Comparison of ENCODE assay signal across 8 cellular contexts in the genomic region with DNA sequence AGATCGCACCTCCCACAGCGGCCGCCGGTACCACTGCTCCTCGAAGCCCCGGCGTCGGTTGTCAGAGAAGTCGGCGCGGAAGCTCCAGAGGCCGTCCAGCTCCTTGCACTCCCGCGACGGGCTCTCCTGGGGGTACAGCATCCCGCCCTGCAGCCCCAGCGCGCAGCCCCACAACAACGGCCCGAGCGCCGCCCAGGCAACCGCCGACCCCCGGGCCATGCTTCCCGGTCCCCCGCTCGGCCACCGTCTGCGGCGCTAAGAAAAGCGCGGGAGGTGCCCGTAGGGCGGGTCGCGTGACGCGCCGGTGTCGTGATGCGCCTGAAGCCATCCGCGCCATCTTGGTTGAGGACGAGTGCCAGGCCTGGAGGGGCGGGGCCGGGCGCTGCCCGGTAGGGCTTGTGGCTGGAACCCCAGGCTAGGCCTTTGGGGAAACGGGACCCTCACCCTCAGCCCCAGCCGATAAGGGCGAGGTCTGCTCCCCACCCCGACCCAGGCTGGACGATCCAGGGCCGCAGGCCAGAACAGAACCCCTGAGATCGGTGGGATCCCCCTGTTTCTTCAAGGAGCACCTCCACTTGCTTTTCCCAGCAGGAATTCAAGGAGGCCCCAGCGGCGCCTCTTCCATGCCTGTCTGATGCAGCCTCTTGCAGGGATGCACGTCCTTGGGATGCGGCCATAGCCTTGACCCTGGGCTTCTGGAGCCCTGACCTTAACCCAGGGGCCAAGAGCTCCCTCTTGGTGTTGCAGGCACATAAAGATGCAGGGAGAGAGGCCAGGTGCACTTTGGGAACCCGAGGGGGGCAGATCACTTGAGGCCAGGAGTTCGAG. TPM values are rescaled to one million over a fixed set of nuclear protein-coding genes. Genes with fewer than 3 reads are reported as not detected.
DNase-seq lines count a peak whose midpoint lies in the region; ATAC-seq, FAIRE-seq and TF ChIP-seq lines count a peak whose summit lies in the region.

A gene (minus strand): TSS at position 249 of the 828 bp plus-strand sequence. CDS start 30 bp downstream, at position 219.

- H3K4me1 ChIP-seq in ascending aorta (peaks cover 6 to 12% of the 10 kb centered on the region in 2 donors), right cardiac atrium (ENCODE audit: control insufficient read depth, insufficient read depth, low read length) (peaks cover 5% of the 10 kb centered on the region)

- peak; percentile 88 for FAIRE-seq in GM18507 (lab: Jason Lieb, UNC)
- FAIRE-seq in urothelium cell line (lab: Jason Lieb, UNC): peak; percentile 84

- H3K9me3 Mint-ChIP-seq in T-helper 2 cell treated with Interferon-gamma antibody and Interleukin-4, amounts not matched to agents 5 μg/mL and 100 μg/mL, for 36 hours: no peaks in the 10 kb centered on the region

- H3K27me3 Mint-ChIP-seq in T-helper 2 cell treated with Interferon-gamma antibody and Interleukin-4, amounts not matched to agents 5 μg/mL and 100 μg/mL, for 36 hours (ENCODE audit: low read depth): no peaks in the 10 kb centered on the region

- H3K4me3 ChIP-seq in ascending aorta: peak within 1 kb of the TSS; percentile 79 to 91
- H3K4me3 ChIP-seq in right cardiac atrium (ENCODE audit: low read length): peak within 1 kb of the TSS; percentile 91

- no peak for TF ChIP-seq CTCF in ascending aorta (IDR thresholded peaks at IDR 0.05)

- H3K4me3 Mint-ChIP-seq in T-helper 2 cell treated with Interferon-gamma antibody and Interleukin-4, amounts not matched to agents 5 μg/mL and 100 μg/mL, for 36 hours: peak within 1 kb of the TSS; percentile 90

- DNase-seq in GM18507 (ENCODE audit: extremely low spot score, insufficient read length, low read depth) (peak; percentile 91), NCI-H2029 (lab: John Stamatoyannopoulos, UW) (peak; percentile 88), ascending aorta (ENCODE audit: low spot score in 2 of 2) (peak; percentile 56 to 94), right cardiac atrium (peak; percentile 94 to 98 (median 97)), pulmonary artery endothelial cell (ENCODE audit: low read depth, low spot score) (peak; percentile 67), urothelium cell line (ENCODE audit: low spot score) (peak; percentile 94)
- DNase-seq in T-helper 2 cell treated with Interferon-gamma antibody and Interleukin-4, amounts not matched to agents 5 μg/mL and 100 μg/mL, for 36 hours (ENCODE audit: low spot score): peak; percentile 87

- H3K27me3 ChIP-seq in ascending aorta: no peaks in the 10 kb centered on the region
- no peaks in the 10 kb centered on the region for H3K27me3 ChIP-seq in right cardiac atrium (ENCODE audit: control insufficient read depth, insufficient read depth)

- peaks cover 16% of the 10 kb centered on the region for H3K36me3 Mint-ChIP-seq in T-helper 2 cell treated with Interferon-gamma antibody and Interleukin-4, amounts not matched to agents 5 μg/mL and 100 μg/mL, for 36 hours (ENCODE audit: low read depth)

- H3K27ac Mint-ChIP-seq in T-helper 2 cell treated with Interferon-gamma antibody and Interleukin-4, amounts not matched to agents 5 μg/mL and 100 μg/mL, for 36 hours: peak within 1 kb of the TSS; percentile 96

- H3K36me3 ChIP-seq in ascending aorta: peaks cover 5 to 13% of the 10 kb centered on the region in 2 donors

- intact Hi-C loops in ascending aorta (cut with DNase I): loop anchor here (1.0 to 10.0 kb wide), 3 partner anchors 109 to 230 kb away; a partner anchor contains a TSS
- intact Hi-C loops in right cardiac atrium (cut with DNase I): loop anchor here in 1 of 4 donors (10.0 kb wide), 1 partner anchor 57 kb away; no protein-coding TSS in a partner anchor

- ATAC-seq in HG02973 (IDR thresholded peaks at IDR 0.05; ENCODE audit: unreplicated experiment) (peak; percentile 70), right cardiac atrium (peak; percentile 97)

- H3K27ac ChIP-seq in ascending aorta: peak within 1 kb of the TSS; percentile 76 to 80
- H3K27ac ChIP-seq in right cardiac atrium (ENCODE audit: low read length): peak within 1 kb of the TSS; percentile 65

- H3K4me1 Mint-ChIP-seq in T-helper 2 cell treated with Interferon-gamma antibody and Interleukin-4, amounts not matched to agents 5 μg/mL and 100 μg/mL, for 36 hours (ENCODE audit: low read depth): peaks cover 6% of the 10 kb centered on the region

- H3K9me3 ChIP-seq in ascending aorta (no peaks in the 10 kb centered on the region), right cardiac atrium (ENCODE audit: control insufficient read depth, low read length) (no peaks in the 10 kb centered on the region)

- 5% methylated on average over 62 of the region's 62 CpGs for WGBS in right cardiac atrium

RNA-seq across cellular contexts. Expression of the gene that starts here (rescaled TPM):
- total RNA-seq in ascending aorta (8.7 TPM), right cardiac atrium (10 to 100 TPM; 23.3 to 27.2 (median 25.2) TPM), pulmonary artery endothelial cell (25.1 and 31.9 TPM in 2 replicates)
- polyA plus RNA-seq in right cardiac atrium: 21.5 TPM

Comparison
In these comparisons a context has a peak if more than half of its experiments do, and no peak if none do; other contexts are left out.
1. Peak in every context shown above with its lines: DNase-seq, ATAC-seq, H3K4me3 ChIP-seq and H3K27ac ChIP-seq.